In genomic region chr15:92819312-92820232, GRCh38 we compare ENCODE assay signal across 8 cellular contexts.
DNase-seq lines count a peak whose midpoint lies in the region; ATAC-seq and TF ChIP-seq lines count a peak whose summit lies in the region.

No MANE protein-coding gene starts in this region.

- 38 to 41% methylated on average over 7 to 10 of the region's 16 CpGs for WGBS in mesodermal cell (ENCODE audit: insufficient coverage in 2 of 2), 2 experiments

- peaks cover 67% of the 10 kb centered on the region for H3K4me1 Mint-ChIP-seq in activated CD4-positive, alpha-beta T cell treated with anti-CD3 and anti-CD28 coated beads, Interleukin-2, amount 10 ng/mL, durations not matched to agents 7 days and 5 days
- H3K4me1 Mint-ChIP-seq in chondrocyte (ENCODE audit: low read depth): peaks cover 39% of the 10 kb centered on the region

- TF ChIP-seq CTCF in chondrocyte (IDR thresholded peaks at IDR 0.05) (no peak), upper lobe of right lung (IDR thresholded peaks at IDR 0.05) (no peak)

- H3K9me3 Mint-ChIP-seq in activated CD4-positive, alpha-beta T cell treated with anti-CD3 and anti-CD28 coated beads, Interleukin-2, amount 10 ng/mL, durations not matched to agents 7 days and 5 days: no peaks in the 10 kb centered on the region
- no peaks in the 10 kb centered on the region for H3K9me3 Mint-ChIP-seq in chondrocyte (ENCODE audit: low read depth)

- H3K4me3 ChIP-seq in mesodermal cell (ENCODE audit: extremely low read depth, insufficient read depth, low read length, poor library complexity, severe bottlenecking): peak overlapping the region; percentile 14
- H3K4me3 ChIP-seq in upper lobe of right lung: peak overlapping the region; percentile 47

- H3K27ac ChIP-seq in mesodermal cell (ENCODE audit: low read depth, low read length, severe bottlenecking) (peak overlapping the region; percentile 93), upper lobe of right lung (peak overlapping the region; percentile 84)

- no peaks in the 10 kb centered on the region for H3K27me3 ChIP-seq in upper lobe of right lung

- H3K9me3 ChIP-seq in mesodermal cell (ENCODE audit: control insufficient read depth, low read length) (no peaks in the 10 kb centered on the region), upper lobe of right lung (no peaks in the 10 kb centered on the region)

- peak overlapping the region; percentile 80 for H3K4me3 Mint-ChIP-seq in activated CD4-positive, alpha-beta T cell treated with anti-CD3 and anti-CD28 coated beads, Interleukin-2, amount 10 ng/mL, durations not matched to agents 7 days and 5 days
- H3K4me3 Mint-ChIP-seq in chondrocyte (ENCODE audit: unreplicated experiment): peak overlapping the region; percentile 82

- no peaks in the 10 kb centered on the region for H3K27me3 Mint-ChIP-seq in activated CD4-positive, alpha-beta T cell treated with anti-CD3 and anti-CD28 coated beads, Interleukin-2, amount 10 ng/mL, durations not matched to agents 7 days and 5 days
- H3K27me3 Mint-ChIP-seq in chondrocyte (ENCODE audit: low read depth): no peaks in the 10 kb centered on the region

- CTCF ChIA-PET in activated CD4-positive, alpha-beta T cell treated with anti-CD3 and anti-CD28 coated beads, Interleukin-2, amount 10 ng/mL, durations not matched to agents 7 days and 5 days (lab: Charles Lee): interaction anchor here (1.0 to 7.9 kb wide), 10 partner anchors 8 to 89 kb away, joined by 4 to 91 read pairs (median 4); partner anchors contain the start of gene CHD2

- peaks cover 1% of the 10 kb centered on the region for H3K36me3 Mint-ChIP-seq in activated CD4-positive, alpha-beta T cell treated with anti-CD3 and anti-CD28 coated beads, Interleukin-2, amount 10 ng/mL, durations not matched to agents 7 days and 5 days (ENCODE audit: low read depth)
- H3K36me3 Mint-ChIP-seq in chondrocyte (ENCODE audit: low read depth): no peaks in the 10 kb centered on the region

- POLR2A ChIA-PET in activated CD4-positive, alpha-beta T cell treated with anti-CD3 and anti-CD28 coated beads, Interleukin-2, amount 10 ng/mL, durations not matched to agents 7 days and 5 days (lab: Charles Lee): interaction anchor here (0.6 to 1.8 kb wide), 4 partner anchors 8 to 88 kb away, joined by 4 to 16 read pairs (median 6); no protein-coding TSS in a partner anchor

- DNase-seq in activated CD4-positive, alpha-beta T cell treated with anti-CD3 and anti-CD28 coated beads, Interleukin-2, amount 10 ng/mL, durations not matched to agents 7 days and 5 days: no peak
- DNase-seq in activated CD4-positive, alpha-beta T cell treated with anti-CD3 and anti-CD28 coated beads for 4 hours: no peak
- peak; percentile 62 for DNase-seq in NCI-H82 treated with DMSO at 0.1 percent for 48 hours (lab: John Stamatoyannopoulos, UW; ENCODE audit: unreplicated experiment)
- DNase-seq in chondrocyte (ENCODE audit: low spot score): no peak
- DNase-seq in upper lobe of right lung: no peak
- no peak for DNase-seq in iPS-NIHi11 (ENCODE audit: low spot score)
- no peak for DNase-seq in NCI-H2171 (lab: John Stamatoyannopoulos, UW)

- H3K4me1 ChIP-seq in mesodermal cell (ENCODE audit: control insufficient read depth, insufficient read depth, low read length, poor library complexity, severe bottlenecking) (peaks cover 43% of the 10 kb centered on the region), upper lobe of right lung (peaks cover 21% of the 10 kb centered on the region)

- H3K36me3 ChIP-seq in mesodermal cell (ENCODE audit: control insufficient read depth, insufficient read depth, low read length) (no peaks in the 10 kb centered on the region), upper lobe of right lung (no peaks in the 10 kb centered on the region)

- no peak for ATAC-seq in upper lobe of right lung

- peak overlapping the region; percentile 85 for H3K27ac Mint-ChIP-seq in activated CD4-positive, alpha-beta T cell treated with anti-CD3 and anti-CD28 coated beads, Interleukin-2, amount 10 ng/mL, durations not matched to agents 7 days and 5 days
- peak overlapping the region; percentile 97 for H3K27ac Mint-ChIP-seq in chondrocyte (ENCODE audit: unreplicated experiment)

- intact Hi-C loops in upper lobe of right lung (cut with DNase I): no loop called here
